Comparison of ENCODE assay signal across 8 cellular contexts in genomic region chr2:240560480-240561324, GRCh38. TPM values are rescaled to one million over a fixed set of nuclear protein-coding genes. Genes with fewer than 3 reads are reported as not detected.
DNase-seq lines count a peak whose midpoint lies in the region; ATAC-seq and TF ChIP-seq lines count a peak whose summit lies in the region.

No MANE protein-coding gene starts in this region.

- TF ChIP-seq CTCF in lower leg skin (IDR thresholded peaks at IDR 0.05) = no peak

- TF ChIP-seq POLR2A in lower leg skin (IDR thresholded peaks at IDR 0.05) = peak in 1 of 2 donors; percentile 2

- peak overlapping the region; percentile 67 for H3K4me3 ChIP-seq in lower leg skin (ENCODE audit: low read depth, poor library complexity, severe bottlenecking)

- peak; percentile 99 for DNase-seq in CD1c-positive myeloid dendritic cell (ENCODE audit: extremely low spot score)
- peak; percentile 94 for DNase-seq in NCI-H748 treated with DMSO at 0.1 percent for 48 hours (lab: John Stamatoyannopoulos, UW)
- peak; percentile 99 to 100 for DNase-seq in activated CD4-positive, alpha-beta T cell treated with anti-CD3 and anti-CD28 coated beads, Interleukin-2, amount 50 U/mL, for 4 hours
- peak; percentile 98 for DNase-seq in dermis blood vessel endothelial cell
- DNase-seq in lower leg skin (ENCODE audit: low spot score in 2 of 2) = peak; percentile 99 to 100
- peak; percentile 99 to 100 for DNase-seq in stimulated activated CD4-positive, alpha-beta T cell treated with anti-CD3 and anti-CD28 coated beads, Interleukin-4, amount 100 ng/mL, for 4 hours

- WGBS in lower leg skin, 2 donors = 0 to 3% methylated on average over 13 to 69 of the region's 101 CpGs

- ATAC-seq in GM19395 (IDR thresholded peaks at IDR 0.05; ENCODE audit: unreplicated experiment) (peak; percentile 61), HG03558 (IDR thresholded peaks at IDR 0.05; ENCODE audit: extremely low read depth, unreplicated experiment) (peak; percentile 28)

- intact Hi-C loops in lower leg skin (cut with DNase I; ENCODE audit: low total_unique reads) = no loop called here

RNA-seq across cellular contexts. Expression of gene DUSP28, which starts 0.5 kb away (rescaled TPM):
- total RNA-seq in dermis blood vessel endothelial cell (1.9 and 2.4 TPM in 2 replicates), lower leg skin (1 to 10 TPM; 5.5 to 8.1 (median 7.4) TPM)

RNA-seq across cellular contexts. Expression of gene ANKMY1, which starts 2.9 kb away (rescaled TPM):
- total RNA-seq in dermis blood vessel endothelial cell (6.3 and 6.8 TPM in 2 replicates), lower leg skin (10 to 100 TPM; 18.0 to 22.7 (median 21.1) TPM)

RNA-seq across cellular contexts. Expression of gene RNPEPL1, which starts 7.6 kb away (rescaled TPM):
- total RNA-seq in dermis blood vessel endothelial cell (42.5 and 117 TPM in 2 replicates), lower leg skin (10 to 100 TPM; 76.1 to 99.9 (median 78.6) TPM)

RNA-seq across cellular contexts. Expression of gene CAPN10, which starts 25.8 kb away (rescaled TPM):
- total RNA-seq in dermis blood vessel endothelial cell (31.0 and 40.8 TPM in 2 replicates), lower leg skin (10 to 100 TPM; 25.6 to 38.0 (median 28.4) TPM)

Comparison
In these comparisons a context has a peak if more than half of its experiments do, and no peak if none do; other contexts are left out.
1. Peak in every context shown above with its lines: DNase-seq, ATAC-seq and H3K4me3 ChIP-seq.